In the genomic region with DNA sequence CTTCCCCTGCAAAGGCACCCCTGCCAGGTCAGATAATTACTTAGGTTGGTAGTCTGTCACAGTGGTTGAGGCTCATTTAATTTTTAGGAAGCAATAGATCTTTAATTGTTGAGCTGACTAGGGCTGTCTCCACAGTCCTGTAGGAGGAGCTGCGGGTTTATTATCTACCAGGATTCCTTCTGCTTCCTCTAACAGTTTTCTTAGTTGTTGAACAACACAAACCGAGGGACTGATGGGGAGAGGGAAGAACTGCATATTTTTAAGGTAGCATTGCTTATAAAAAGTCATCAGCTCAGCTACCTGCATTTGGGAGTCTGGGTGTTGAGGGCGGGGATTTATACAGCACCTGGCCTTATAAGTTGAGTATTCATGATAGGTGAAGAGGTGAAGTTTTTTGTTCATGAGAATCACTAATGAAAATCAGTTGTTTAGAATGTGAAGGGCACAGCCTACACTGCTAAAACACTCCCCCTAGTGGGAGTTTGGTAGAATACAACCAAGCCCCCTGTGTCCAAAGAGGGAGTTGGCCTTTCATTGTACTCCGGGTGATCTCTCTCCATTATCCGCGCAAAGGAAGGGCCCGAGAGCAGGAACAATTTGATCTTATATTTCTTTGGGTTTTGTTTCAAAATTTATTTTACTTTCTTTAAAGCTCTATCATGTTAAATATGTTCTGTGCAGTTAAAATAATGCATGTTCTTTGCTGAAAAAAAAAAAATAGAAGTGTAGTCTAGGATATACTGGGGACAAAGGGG, we compare ENCODE assay signal across 1 cellular context.
TF ChIP-seq lines count a peak whose summit lies in the region.

No MANE protein-coding gene starts in this region.

TF ChIP-seq in WTC11, 78 proteins besides CTCF, POLR2A, EP300 and RAD21 (continued from another document):
- TF ChIP-seq, protein P1, sequence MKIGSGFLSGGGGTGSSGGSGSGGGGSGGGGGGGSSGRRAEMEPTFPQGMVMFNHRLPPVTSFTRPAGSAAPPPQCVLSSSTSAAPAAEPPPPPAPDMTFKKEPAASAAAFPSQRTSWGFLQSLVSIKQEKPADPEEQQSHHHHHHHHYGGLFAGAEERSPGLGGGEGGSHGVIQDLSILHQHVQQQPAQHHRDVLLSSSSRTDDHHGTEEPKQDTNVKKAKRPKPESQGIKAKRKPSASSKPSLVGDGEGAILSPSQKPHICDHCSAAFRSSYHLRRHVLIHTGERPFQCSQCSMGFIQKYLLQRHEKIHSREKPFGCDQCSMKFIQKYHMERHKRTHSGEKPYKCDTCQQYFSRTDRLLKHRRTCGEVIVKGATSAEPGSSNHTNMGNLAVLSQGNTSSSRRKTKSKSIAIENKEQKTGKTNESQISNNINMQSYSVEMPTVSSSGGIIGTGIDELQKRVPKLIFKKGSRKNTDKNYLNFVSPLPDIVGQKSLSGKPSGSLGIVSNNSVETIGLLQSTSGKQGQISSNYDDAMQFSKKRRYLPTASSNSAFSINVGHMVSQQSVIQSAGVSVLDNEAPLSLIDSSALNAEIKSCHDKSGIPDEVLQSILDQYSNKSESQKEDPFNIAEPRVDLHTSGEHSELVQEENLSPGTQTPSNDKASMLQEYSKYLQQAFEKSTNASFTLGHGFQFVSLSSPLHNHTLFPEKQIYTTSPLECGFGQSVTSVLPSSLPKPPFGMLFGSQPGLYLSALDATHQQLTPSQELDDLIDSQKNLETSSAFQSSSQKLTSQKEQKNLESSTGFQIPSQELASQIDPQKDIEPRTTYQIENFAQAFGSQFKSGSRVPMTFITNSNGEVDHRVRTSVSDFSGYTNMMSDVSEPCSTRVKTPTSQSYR (CRISPR knock-in tag; IDR thresholded peaks at IDR 0.05), result no peak
